Comparison of ENCODE assay signal across 1 cellular context in the genomic region with DNA sequence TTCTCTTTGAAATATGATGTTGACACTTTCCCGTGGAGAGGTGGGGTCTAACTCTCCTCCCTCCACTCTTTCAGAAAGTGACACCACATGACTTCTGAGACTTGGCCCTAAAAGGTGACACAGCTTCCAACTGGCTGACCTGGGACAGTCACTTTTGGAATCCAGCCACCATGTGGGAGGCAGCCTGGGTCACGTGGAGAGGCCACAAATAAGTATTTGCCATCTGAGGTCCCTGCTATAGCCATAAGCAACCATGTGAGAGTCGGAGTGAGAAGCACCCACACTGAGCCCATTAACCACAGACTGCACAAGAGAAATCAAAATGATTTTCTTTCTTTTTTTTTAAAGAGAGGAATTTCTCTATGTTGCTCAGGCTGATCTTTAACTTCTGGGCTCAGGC.
A peak's percentile ranks its signal among the peaks of the same experiment; 100 is the strongest.
TF ChIP-seq lines count a peak whose summit lies in the region.

No MANE protein-coding gene starts in this region.

TF ChIP-seq in HepG2, 621 proteins besides CTCF, POLR2A, EP300 and RAD21:
- TF ChIP-seq, protein P1, sequence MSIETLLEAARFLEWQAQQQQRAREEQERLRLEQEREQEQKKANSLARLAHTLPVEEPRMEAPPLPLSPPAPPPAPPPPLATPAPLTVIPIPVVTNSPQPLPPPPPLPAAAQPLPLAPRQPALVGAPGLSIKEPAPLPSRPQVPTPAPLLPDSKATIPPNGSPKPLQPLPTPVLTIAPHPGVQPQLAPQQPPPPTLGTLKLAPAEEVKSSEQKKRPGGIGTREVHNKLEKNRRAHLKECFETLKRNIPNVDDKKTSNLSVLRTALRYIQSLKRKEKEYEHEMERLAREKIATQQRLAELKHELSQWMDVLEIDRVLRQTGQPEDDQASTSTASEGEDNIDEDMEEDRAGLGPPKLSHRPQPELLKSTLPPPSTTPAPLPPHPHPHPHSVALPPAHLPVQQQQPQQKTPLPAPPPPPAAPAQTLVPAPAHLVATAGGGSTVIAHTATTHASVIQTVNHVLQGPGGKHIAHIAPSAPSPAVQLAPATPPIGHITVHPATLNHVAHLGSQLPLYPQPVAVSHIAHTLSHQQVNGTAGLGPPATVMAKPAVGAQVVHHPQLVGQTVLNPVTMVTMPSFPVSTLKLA (IDR thresholded peaks at IDR 0.05), result peak; percentile 96
- no peak for TF ChIP-seq HNRNPUL1 (IDR thresholded peaks at IDR 0.05; ENCODE audit: low read depth, low read length)
- TF ChIP-seq, protein P2, sequence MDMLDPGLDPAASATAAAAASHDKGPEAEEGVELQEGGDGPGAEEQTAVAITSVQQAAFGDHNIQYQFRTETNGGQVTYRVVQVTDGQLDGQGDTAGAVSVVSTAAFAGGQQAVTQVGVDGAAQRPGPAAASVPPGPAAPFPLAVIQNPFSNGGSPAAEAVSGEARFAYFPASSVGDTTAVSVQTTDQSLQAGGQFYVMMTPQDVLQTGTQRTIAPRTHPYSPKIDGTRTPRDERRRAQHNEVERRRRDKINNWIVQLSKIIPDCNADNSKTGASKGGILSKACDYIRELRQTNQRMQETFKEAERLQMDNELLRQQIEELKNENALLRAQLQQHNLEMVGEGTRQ (IDR thresholded peaks at IDR 0.05; ENCODE audit: low read depth, low read length), result peak; percentile 80
- TF ChIP-seq, protein P2 (CRISPR knock-in tag; IDR thresholded peaks at IDR 0.05; ENCODE audit: borderline replicate concordance), result peak; percentile 58; the same call in 1 of the 2 replicates
